In the genomic region with DNA sequence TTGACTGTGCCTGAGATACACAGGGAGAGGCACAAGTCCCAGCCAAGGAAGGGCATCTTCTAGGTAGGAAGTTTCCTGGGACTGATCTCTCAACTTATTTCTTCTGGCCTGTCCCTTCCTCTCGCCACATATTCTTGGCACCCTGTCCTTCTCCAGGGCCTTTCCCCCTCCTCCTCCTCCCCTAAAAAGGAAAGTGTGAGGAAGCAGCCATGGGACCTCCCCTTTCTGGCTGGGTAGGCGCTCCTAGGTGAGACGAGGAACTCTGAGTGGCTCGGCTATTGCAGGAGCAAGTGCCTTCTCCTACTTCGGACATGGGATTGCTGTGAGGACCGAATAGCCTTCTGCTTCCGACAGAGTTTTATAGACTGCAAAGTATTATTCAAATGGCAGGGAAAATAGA, we compare ENCODE assay signal across 1 cellular context.
TF ChIP-seq lines count a peak whose summit lies in the region.

No MANE protein-coding gene starts in this region.

TF ChIP-seq in endothelial cell of umbilical vein, 7 proteins besides CTCF, POLR2A, EP300 and RAD21:
- TF ChIP-seq EZH2 (IDR thresholded peaks at IDR 0.05; ENCODE audit: borderline replicate concordance, low read depth, low read length, severe bottlenecking) (no peak), JUN (IDR thresholded peaks at IDR 0.05; ENCODE audit: borderline replicate concordance, insufficient read depth, insufficient read length, low read depth) (no peak), MYC (IDR thresholded peaks at IDR 0.05; ENCODE audit: low read depth, low read length) (no peak), FOS (IDR thresholded peaks at IDR 0.05; ENCODE audit: borderline replicate concordance, insufficient read depth, low read length) (no peak), GATA2 (IDR thresholded peaks at IDR 0.05; ENCODE audit: insufficient read depth, insufficient read length, low read depth, low read length) (no peak), POLR2AphosphoS5 (IDR thresholded peaks at IDR 0.05; ENCODE audit: insufficient read depth, low read depth, low read length) (no peak), MAX (IDR thresholded peaks at IDR 0.05; ENCODE audit: insufficient read depth, insufficient read length) (no peak)
